ENCODE assay signal across 20 cellular contexts in the genomic region with DNA sequence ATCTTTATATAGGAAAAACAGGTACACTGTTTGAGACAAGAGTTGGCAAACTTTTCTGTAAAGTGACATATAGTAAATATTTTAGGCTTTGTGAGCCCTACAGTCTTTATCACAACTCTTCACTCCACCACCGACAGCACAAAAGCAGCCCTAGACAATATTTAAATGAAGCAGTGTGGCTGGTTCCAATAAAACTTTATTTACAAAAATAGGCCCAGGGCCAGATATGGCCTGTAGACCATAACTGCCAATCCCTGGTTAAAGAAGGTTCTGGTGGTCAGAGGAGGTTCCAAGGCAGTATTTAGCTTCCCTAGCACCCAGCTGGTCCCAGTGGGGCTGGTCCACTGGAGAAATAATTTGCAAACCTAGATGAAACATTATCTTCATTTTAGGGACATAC. TPM values are rescaled to one million over a fixed set of nuclear protein-coding genes. Genes with fewer than 3 reads are reported as not detected.
A peak's percentile ranks its signal among the peaks of the same experiment; 100 is the strongest.
DNase-seq lines count a peak whose midpoint lies in the region; ATAC-seq and TF ChIP-seq lines count a peak whose summit lies in the region.
"Had no signal": no experiment of that assay in that cellular context is flagged by ENCODE, and none has a peak within 500 bp of the region (broad histone marks: within the 10 kb centered on the region; RNA-seq: fewer than 3 reads in every experiment).

No MANE protein-coding gene starts in this region.

- no peak overlapping the region for H3K23ac ChIP-seq in trophoblast cell (ENCODE audit: low read length)

- no peaks in the 10 kb centered on the region for H3K27me3 ChIP-seq in CD8-positive, alpha-beta T cell (ENCODE audit: insufficient read depth, low read length)
- no peaks in the 10 kb centered on the region for H3K27me3 ChIP-seq in trophoblast cell (ENCODE audit: insufficient read depth, low read length)
- H3K27me3 ChIP-seq: tibial nerve had no signal

- H2BK120ac ChIP-seq in trophoblast cell (ENCODE audit: insufficient read depth, low read length, poor library complexity) = no peak overlapping the region

- H4K12ac ChIP-seq in trophoblast cell (ENCODE audit: low read depth, low read length) = no peak overlapping the region

- no peak overlapping the region for H3K4ac ChIP-seq in trophoblast cell (ENCODE audit: low read depth, low read length)

- H2BK12ac ChIP-seq in trophoblast cell (ENCODE audit: low read length) = no peak overlapping the region

- peaks cover 8% of the 10 kb centered on the region for H3K36me3 ChIP-seq in CD8-positive, alpha-beta T cell (ENCODE audit: insufficient read depth, low read length)
- H3K36me3 ChIP-seq in trophoblast cell (ENCODE audit: control insufficient read depth in 1 of 2, insufficient read depth in 2 of 2, low read length in 2 of 2) = no peaks in the 10 kb centered on the region

- H3K4me3 Mint-ChIP-seq in activated T-cell treated with anti-CD3 and anti-CD28 coated beads, Interleukin-2, amount 50 U/mL, for 72 hours = peak overlapping the region; percentile 58 to 87
- H3K4me3 Mint-ChIP-seq in CD8-positive, alpha-beta T cell = peak overlapping the region; percentile 27
- H3K4me3 Mint-ChIP-seq in activated B cell treated with CpG ODN at 0.5 μM for 24 hours (no peak overlapping the region), nephron (peak overlapping the region in 2 of 3 experiments; percentile 8 to 71)

- H3K4me2 ChIP-seq in trophoblast cell (ENCODE audit: low read length) = no peak overlapping the region

- no peaks in the 10 kb centered on the region for H3K79me2 ChIP-seq in trophoblast cell (ENCODE audit: control insufficient read depth, insufficient read depth, low read length, poor library complexity)

- H3K4me3 ChIP-seq in CD8-positive, alpha-beta T cell (ENCODE audit: low read depth, low read length) = no peak overlapping the region
- no peak overlapping the region for H3K4me3 ChIP-seq in trophoblast cell (ENCODE audit: low read depth, low read length)
- H3K4me3 ChIP-seq: tibial nerve had no signal

- intact Hi-C loops in CD8-positive, alpha-beta T cell (cut with DNase I, micrococcal nuclease) = no loop called here
- intact Hi-C loops in activated B cell treated with CpG ODN at 0.5 μM for 24 hours (cut with micrococcal nuclease) = loop anchor here (5.0 to 10.0 kb wide), 2 partner anchors 33 to 385 kb away; no protein-coding TSS in a partner anchor

- DNase-seq in activated T-cell treated with anti-CD3 and anti-CD28 coated beads, Interleukin-2, amount 50 U/mL, for 72 hours = no peak
- DNase-seq in activated T-cell treated with anti-CD3 and anti-CD28 coated beads, Interleukin-2, amount 50 U/mL, for 1 hour = no peak
- DNase-seq in CD8-positive, alpha-beta T cell = no peak
- DNase-seq in activated B cell treated with CpG ODN at 0.5 μM for 24 hours (no peak), NCI-H345 (lab: John Stamatoyannopoulos, UW) (no peak), superior temporal gyrus (ENCODE audit: extremely low spot score) (no peak), trophoblast cell (no peak)
- DNase-seq: cerebellar nuclear complex; DMS79; kidney glomerular epithelial cell; mesenchymal stem cell; NCI-H1694; NCI-H748 treated with DMSO at 0.1 percent for 48 hours; SIG-M5; stimulated activated CD4-positive, alpha-beta T cell treated with anti-CD3 and anti-CD28 coated beads, Interleukin-1b, Interleukin-23, amount 100 ng/mL, for 48 hours; stimulated activated naive CD4-positive, alpha-beta T cell had no signal

- no peak overlapping the region for H3K9ac ChIP-seq in trophoblast cell (ENCODE audit: low read length)

- no CpG with 5 or more reads among the region's 1 CpG for WGBS in trophoblast cell (ENCODE audit: extremely low coverage, insufficient coverage, insufficient read length)

- H2AFZ ChIP-seq in trophoblast cell (ENCODE audit: insufficient read depth, low read length, poor library complexity) = no peak overlapping the region

- no peak overlapping the region for H4K8ac ChIP-seq in trophoblast cell (ENCODE audit: low read depth, low read length)

- H3K14ac ChIP-seq in trophoblast cell (ENCODE audit: low read length) = no peak overlapping the region

- H3K9me3 Mint-ChIP-seq in activated T-cell treated with anti-CD3 and anti-CD28 coated beads, Interleukin-2, amount 50 U/mL, for 72 hours = no peaks in the 10 kb centered on the region
- H3K9me3 Mint-ChIP-seq in CD8-positive, alpha-beta T cell = no peaks in the 10 kb centered on the region
- H3K9me3 Mint-ChIP-seq in activated B cell treated with CpG ODN at 0.5 μM for 24 hours = no peaks in the 10 kb centered on the region
- no peaks in the 10 kb centered on the region for H3K9me3 Mint-ChIP-seq in nephron
- H3K9me3 Mint-ChIP-seq: activated T-helper 2 cell treated with anti-CD3 and anti-CD28 coated beads, Interferon-gamma antibody, Interleukin-2, Interleukin-4, amounts not matched to agents 10 μg/mL and 5 μg/mL and 100 μg/mL, durations not matched to agents 14 hours and 24 hours and 36 hours had no signal

- H3K27ac Mint-ChIP-seq in activated T-cell treated with anti-CD3 and anti-CD28 coated beads, Interleukin-2, amount 50 U/mL, for 72 hours = peak overlapping the region; percentile 81
- H3K27ac Mint-ChIP-seq in CD8-positive, alpha-beta T cell = peak overlapping the region; percentile 75
- H3K27ac Mint-ChIP-seq in activated B cell treated with CpG ODN at 0.5 μM for 24 hours = peak overlapping the region; percentile 69
- peak overlapping the region in 1 of 3 experiments; percentile 2 for H3K27ac Mint-ChIP-seq in nephron
- H3K27ac Mint-ChIP-seq: activated T-helper 2 cell treated with anti-CD3 and anti-CD28 coated beads, Interferon-gamma antibody, Interleukin-2, Interleukin-4, amounts not matched to agents 10 μg/mL and 5 μg/mL and 100 μg/mL, durations not matched to agents 14 hours and 24 hours and 36 hours had no signal

- H2BK5ac ChIP-seq in trophoblast cell (ENCODE audit: low read depth, low read length, poor library complexity) = no peak overlapping the region

- peaks cover 0 to 5% of the 10 kb centered on the region in 2 donors for H3K36me3 Mint-ChIP-seq in activated T-cell treated with anti-CD3 and anti-CD28 coated beads, Interleukin-2, amount 50 U/mL, for 72 hours (ENCODE audit: insufficient read depth in 2 of 2)
- peaks cover 58% of the 10 kb centered on the region for H3K36me3 Mint-ChIP-seq in CD8-positive, alpha-beta T cell
- H3K36me3 Mint-ChIP-seq in activated B cell treated with CpG ODN at 0.5 μM for 24 hours (ENCODE audit: low read depth) = peaks cover 46% of the 10 kb centered on the region
- H3K36me3 Mint-ChIP-seq in nephron (ENCODE audit: low read depth) = peaks cover 3% of the 10 kb centered on the region

- no peak overlapping the region for H4K91ac ChIP-seq in trophoblast cell (ENCODE audit: low read depth, low read length)

- ATAC-seq in activated T-cell treated with anti-CD3 and anti-CD28 coated beads, Interleukin-2, amount 50 U/mL, for 72 hours (replicated peaks in 1 of 2) = no peak
- no peak for ATAC-seq in CD8-positive, alpha-beta T cell
- ATAC-seq in activated B cell treated with CpG ODN at 0.5 μM for 24 hours (ENCODE audit: low read depth) = no peak

- no peaks in the 10 kb centered on the region for H3K27me3 Mint-ChIP-seq in activated T-cell treated with anti-CD3 and anti-CD28 coated beads, Interleukin-2, amount 50 U/mL, for 72 hours (ENCODE audit: low read depth)
- no peaks in the 10 kb centered on the region for H3K27me3 Mint-ChIP-seq in CD8-positive, alpha-beta T cell (ENCODE audit: low read depth)
- H3K27me3 Mint-ChIP-seq in activated B cell treated with CpG ODN at 0.5 μM for 24 hours = no peaks in the 10 kb centered on the region
- no peaks in the 10 kb centered on the region for H3K27me3 Mint-ChIP-seq in nephron (ENCODE audit: low read depth)

- peaks cover 78% of the 10 kb centered on the region for H3K4me1 Mint-ChIP-seq in activated T-cell treated with anti-CD3 and anti-CD28 coated beads, Interleukin-2, amount 50 U/mL, for 72 hours (ENCODE audit: low read depth)
- peaks cover 78% of the 10 kb centered on the region for H3K4me1 Mint-ChIP-seq in CD8-positive, alpha-beta T cell (ENCODE audit: low read depth)
- H3K4me1 Mint-ChIP-seq in activated B cell treated with CpG ODN at 0.5 μM for 24 hours (peaks cover 71% of the 10 kb centered on the region), nephron (peaks cover 66% of the 10 kb centered on the region)

- H3K9me3 ChIP-seq in CD8-positive, alpha-beta T cell (ENCODE audit: low read length) = no peaks in the 10 kb centered on the region
- H3K9me3 ChIP-seq in trophoblast cell (ENCODE audit: insufficient read depth, low read depth, low read length) = no peaks in the 10 kb centered on the region
- H3K9me3 ChIP-seq: tibial nerve had no signal

- TF ChIP-seq CTCF in CD8-positive, alpha-beta T cell (IDR thresholded peaks at IDR 0.05) = no peak
- TF ChIP-seq CTCF in activated B cell treated with CpG ODN at 0.5 μM for 24 hours (IDR thresholded peaks at IDR 0.05) (no peak), nephron (IDR thresholded peaks at IDR 0.05; ENCODE audit: unreplicated experiment in 3 of 3) (no peak)

- CTCF ChIA-PET in CD8-positive, alpha-beta T cell (lab: Charles Lee) = interaction anchor here (1.1 to 3.5 kb wide), 4 partner anchors 12 to 44 kb away, joined by 4 to 9 read pairs (median 7); no protein-coding TSS in a partner anchor
- CTCF ChIA-PET in activated B cell treated with CpG ODN at 0.5 μM for 24 hours (lab: Charles Lee) = no interaction called here

- H3K27ac ChIP-seq in CD8-positive, alpha-beta T cell (ENCODE audit: low read depth, low read length) = no peak overlapping the region
- H3K27ac ChIP-seq in trophoblast cell (ENCODE audit: low read depth, low read length) = no peak overlapping the region
- H3K27ac ChIP-seq: HL-60, tibial nerve had no signal

- peaks cover 72% of the 10 kb centered on the region for H3K4me1 ChIP-seq in CD8-positive, alpha-beta T cell (ENCODE audit: insufficient read depth, low read length)
- H3K4me1 ChIP-seq in trophoblast cell (ENCODE audit: control insufficient read depth in 1 of 2, insufficient read depth in 2 of 2, low read length in 2 of 2) = peaks cover 0 to 6% of the 10 kb centered on the region in 2 experiments

- H3K79me1 ChIP-seq in trophoblast cell (ENCODE audit: low read length) = peaks cover 4% of the 10 kb centered on the region

- H2AK5ac ChIP-seq in trophoblast cell (ENCODE audit: low read length) = no peak overlapping the region

- POLR2A ChIA-PET in CD8-positive, alpha-beta T cell (lab: Charles Lee) = interaction anchor here (1.4 to 8.2 kb wide), 4 partner anchors 12 to 52 kb away, joined by 3 to 100 read pairs (median 52); partner anchors contain the start of genes KAT7 and SLC35B1
- POLR2A ChIA-PET in activated B cell treated with CpG ODN at 0.5 μM for 24 hours (lab: Charles Lee) = interaction anchor here (1.1 to 9.0 kb wide), 4 partner anchors 7 to 52 kb away, joined by 5 to 129 read pairs (median 30); partner anchors contain the start of gene SLC35B1

- no peak overlapping the region for H3K18ac ChIP-seq in trophoblast cell (ENCODE audit: low read length)

RNA-seq across cellular contexts. Expression of gene FAM117A, which starts 3.6 kb away (rescaled TPM):
- 10 to 100 TPM; 19.5 to 29.3 TPM for total RNA-seq in activated T-cell treated with anti-CD3 and anti-CD28 coated beads, Interleukin-2, amount 50 U/mL, for 72 hours
- total RNA-seq in CD8-positive, alpha-beta T cell = 10 to 100 TPM; 23.4 to 28.7 TPM
- total RNA-seq in activated B cell treated with CpG ODN at 0.5 μM for 24 hours = 27.7 and 30.0 TPM in 2 replicates
- polyA plus RNA-seq in trophoblast cell (2013) = 7.7 and 7.9 TPM in 2 replicates

RNA-seq across cellular contexts. Expression of gene KAT7, which starts 28.2 kb away (rescaled TPM):
- total RNA-seq in activated T-cell treated with anti-CD3 and anti-CD28 coated beads, Interleukin-2, amount 50 U/mL, for 72 hours = 10 to 100 TPM; 83.9 to 85.9 TPM
- total RNA-seq in CD8-positive, alpha-beta T cell = 100 to 1,000 TPM; 170 to 189 TPM
- 95.0 and 95.8 TPM in 2 replicates for total RNA-seq in activated B cell treated with CpG ODN at 0.5 μM for 24 hours
- 45.6 and 47.2 TPM in 2 replicates for polyA plus RNA-seq in trophoblast cell (2013)

RNA-seq across cellular contexts. Expression of gene SLC35B1, which starts 52.5 kb away (rescaled TPM):
- total RNA-seq in activated T-cell treated with anti-CD3 and anti-CD28 coated beads, Interleukin-2, amount 50 U/mL, for 72 hours = 10 to 100 TPM; 62.6 to 73.9 TPM
- 10 to 100 TPM; 57.7 to 64.2 TPM for total RNA-seq in CD8-positive, alpha-beta T cell
- 51.8 and 53.8 TPM in 2 replicates for total RNA-seq in activated B cell treated with CpG ODN at 0.5 μM for 24 hours
- polyA plus RNA-seq in trophoblast cell (2013) = 94.1 and 98.1 TPM in 2 replicates
